Comparison of ENCODE assay signal across 8 cellular contexts in genomic region chr2:174688079-174688478, GRCh38.
DNase-seq lines count a peak whose midpoint lies in the region; ATAC-seq and TF ChIP-seq lines count a peak whose summit lies in the region.

No MANE protein-coding gene starts in this region.

- no peaks in the 10 kb centered on the region for H3K9me3 Mint-ChIP-seq in activated T-cell treated with anti-CD3 and anti-CD28 coated beads, Interleukin-2, amount 50 U/mL, for 72 hours

- H3K27me3 Mint-ChIP-seq in activated T-cell treated with anti-CD3 and anti-CD28 coated beads, Interleukin-2, amount 50 U/mL, for 72 hours (ENCODE audit: low read depth): peaks cover 6% of the 10 kb centered on the region

- TF ChIP-seq CTCF in choroid plexus epithelial cell (conservative IDR thresholded peaks at IDR 0.05; ENCODE audit: low read depth, low read length) (peak; percentile 39), psoas muscle (IDR thresholded peaks at IDR 0.05) (peak; percentile 37)

- peaks cover 33% of the 10 kb centered on the region for H3K4me1 Mint-ChIP-seq in activated T-cell treated with anti-CD3 and anti-CD28 coated beads, Interleukin-2, amount 50 U/mL, for 72 hours (ENCODE audit: low read depth)

- DNase-seq in activated T-cell treated with anti-CD3 and anti-CD28 coated beads, Interleukin-2, amount 50 U/mL, for 72 hours: no peak
- no peak for DNase-seq in activated T-cell treated with anti-CD3 and anti-CD28 coated beads, Interleukin-2, amount 50 U/mL, for 1 hour
- peak; percentile 59 for DNase-seq in NCI-H1694 (lab: John Stamatoyannopoulos, UW)
- DNase-seq in choroid plexus epithelial cell (ENCODE audit: low read depth): peak; percentile 74
- no peak for DNase-seq in psoas muscle
- DNase-seq in activated CD8-positive, alpha-beta memory T cell treated with anti-CD3 and anti-CD28 coated beads for 24 hours: no peak
- DNase-seq in activated CD8-positive, alpha-beta memory T cell treated with anti-CD3 and anti-CD28 coated beads, Interleukin-2, amount 50 U/mL, for 4 hours: no peak
- no peak for DNase-seq in NCI-H345 treated with DMSO at 0.1 percent for 48 hours (lab: John Stamatoyannopoulos, UW; ENCODE audit: unreplicated experiment)

- peaks cover 0 to 10% (median 0%) of the 10 kb centered on the region in 3 donors for H3K27me3 ChIP-seq in psoas muscle (ENCODE audit: insufficient read depth in 3 of 3, low read length in 2 of 3)

- H3K36me3 Mint-ChIP-seq in activated T-cell treated with anti-CD3 and anti-CD28 coated beads, Interleukin-2, amount 50 U/mL, for 72 hours (ENCODE audit: insufficient read depth in 2 of 2): peaks cover 0 to 3% of the 10 kb centered on the region in 2 donors

- intact Hi-C loops in psoas muscle (cut with DNase I): loop anchor here (10.0 kb wide), 2 partner anchors 113 to 223 kb away; no protein-coding TSS in a partner anchor

- ATAC-seq in activated T-cell treated with anti-CD3 and anti-CD28 coated beads, Interleukin-2, amount 50 U/mL, for 72 hours (replicated peaks in 1 of 2): peak; percentile 41 to 56
- no peak for ATAC-seq in psoas muscle

- 45 to 49% (median 45%) methylated on average over 2 of the region's 2 CpGs for WGBS in psoas muscle, 3 donors

- no peak overlapping the region for H3K27ac ChIP-seq in psoas muscle

- H3K9me3 ChIP-seq in psoas muscle: no peaks in the 10 kb centered on the region

- H3K27ac Mint-ChIP-seq in activated T-cell treated with anti-CD3 and anti-CD28 coated beads, Interleukin-2, amount 50 U/mL, for 72 hours: peak overlapping the region; percentile 70

- H3K4me3 ChIP-seq in choroid plexus epithelial cell (ENCODE audit: low read depth, low read length) (no peak overlapping the region), psoas muscle (no peak overlapping the region)

- no peaks in the 10 kb centered on the region for H3K36me3 ChIP-seq in psoas muscle (ENCODE audit: insufficient read depth in 1 of 2, low read depth in 1 of 2)

- no peaks in the 10 kb centered on the region for H3K4me1 ChIP-seq in psoas muscle

- peak overlapping the region in 1 of 2 donors; percentile 31 for H3K4me3 Mint-ChIP-seq in activated T-cell treated with anti-CD3 and anti-CD28 coated beads, Interleukin-2, amount 50 U/mL, for 72 hours

Comparison
In these comparisons a context has a peak if more than half of its experiments do, and no peak if none do; other contexts are left out.
1. ATAC-seq: peak in activated T-cell treated with anti-CD3 and anti-CD28 coated beads, Interleukin-2, amount 50 U/mL, for 72 hours (2 of 2); none in psoas muscle (0 of 4).
2. DNase-seq: peak in NCI-H1694 (single experiment) and choroid plexus epithelial cell (single experiment); none in activated T-cell treated with anti-CD3 and anti-CD28 coated beads, Interleukin-2, amount 50 U/mL, for 72 hours (0 of 2), activated T-cell treated with anti-CD3 and anti-CD28 coated beads, Interleukin-2, amount 50 U/mL, for 1 hour (single experiment), psoas muscle (0 of 2), activated CD8-positive, alpha-beta memory T cell treated with anti-CD3 and anti-CD28 coated beads for 24 hours (single experiment), activated CD8-positive, alpha-beta memory T cell treated with anti-CD3 and anti-CD28 coated beads, Interleukin-2, amount 50 U/mL, for 4 hours (single experiment) and NCI-H345 treated with DMSO at 0.1 percent for 48 hours (single experiment).